Comparison of ENCODE assay signal across 10 cellular contexts in genomic region chr19:49712397-49712859, GRCh38. TPM values are rescaled to one million over a fixed set of nuclear protein-coding genes. Genes with fewer than 3 reads are reported as not detected.
DNase-seq lines count a peak whose midpoint lies in the region; TF ChIP-seq lines count a peak whose summit lies in the region.
"Had no signal": no experiment of that assay in that cellular context is flagged by ENCODE, and none has a peak within 500 bp of the region (broad histone marks: within the 10 kb centered on the region; RNA-seq: fewer than 3 reads in every experiment).

No MANE protein-coding gene starts in this region.

- intact Hi-C loops in posterior vena cava (cut with DNase I) = no loop called here

- no peak for TF ChIP-seq POLR2A in erythroblast (IDR thresholded peaks at IDR 0.05; ENCODE audit: low read length)

- peak; percentile 56 for DNase-seq in H4 (ENCODE audit: low spot score)
- DNase-seq in NCI-H82 (lab: John Stamatoyannopoulos, UW) = peak; percentile 97
- peak; percentile 47 to 48 for DNase-seq in erythroblast (lab: John Stamatoyannopoulos, UW)
- DNase-seq in posterior vena cava (ENCODE audit: low spot score) = peak; percentile 89
- no peak for DNase-seq in central memory CD4-positive, alpha-beta T cell
- DNase-seq in NCI-H1436 (lab: John Stamatoyannopoulos, UW) = no peak
- no peak for DNase-seq in putamen (ENCODE audit: low spot score)
- DNase-seq: activated gamma-delta T cell treated with Interleukin-2 at 50 U/mL for 16 hours, retina, SHP77 had no signal

RNA-seq across cellular contexts. Expression of gene CPT1C, which starts 21.5 kb away (rescaled TPM):
- 1.6 and 2.6 TPM in 2 replicates for total RNA-seq in H4 (2014; rRNA removed; shearing (Covaris generic))
- total RNA-seq in posterior vena cava = 10 to 100 TPM; 10.6 to 11.8 TPM

RNA-seq across cellular contexts. Expression of gene ADM5, which starts 23.0 kb away (rescaled TPM):
- 0.08 and 1.4 TPM in 2 replicates for total RNA-seq in H4 (2014; rRNA removed; shearing (Covaris generic))
- total RNA-seq in posterior vena cava = 1 to 10 TPM in 1 of 2 donors, under 1 TPM in 1; 1.00 to 1.0 TPM

RNA-seq across cellular contexts. Expression of gene PRMT1, which starts 35.4 kb away (rescaled TPM):
- 629 and 716 TPM in 2 replicates for total RNA-seq in H4 (2014; rRNA removed; shearing (Covaris generic))
- total RNA-seq in posterior vena cava = 10 to 100 TPM; 79.1 to 91.5 TPM

RNA-seq across cellular contexts. Expression of gene BCL2L12, which starts 46.7 kb away (rescaled TPM):
- total RNA-seq in H4 (2014; rRNA removed; shearing (Covaris generic)) = 9.0 and 14.8 TPM in 2 replicates
- 1 to 10 TPM; 8.5 to 9.3 TPM for total RNA-seq in posterior vena cava

RNA-seq across cellular contexts. Expression of gene IRF3, which starts 46.8 kb away (rescaled TPM):
- 123 and 133 TPM in 2 replicates for total RNA-seq in H4 (2014; rRNA removed; shearing (Covaris generic))
- total RNA-seq in posterior vena cava = 10 to 100 TPM; 40.6 to 50.9 TPM

Comparison
In these comparisons a context has a peak if more than half of its experiments do, and no peak if none do; other contexts are left out.
1. DNase-seq: peak in H4 (single experiment), NCI-H82 (single experiment), erythroblast (2 of 2) and posterior vena cava (single experiment); none in central memory CD4-positive, alpha-beta T cell (single experiment), NCI-H1436 (single experiment) and putamen (single experiment).